In the genomic region with DNA sequence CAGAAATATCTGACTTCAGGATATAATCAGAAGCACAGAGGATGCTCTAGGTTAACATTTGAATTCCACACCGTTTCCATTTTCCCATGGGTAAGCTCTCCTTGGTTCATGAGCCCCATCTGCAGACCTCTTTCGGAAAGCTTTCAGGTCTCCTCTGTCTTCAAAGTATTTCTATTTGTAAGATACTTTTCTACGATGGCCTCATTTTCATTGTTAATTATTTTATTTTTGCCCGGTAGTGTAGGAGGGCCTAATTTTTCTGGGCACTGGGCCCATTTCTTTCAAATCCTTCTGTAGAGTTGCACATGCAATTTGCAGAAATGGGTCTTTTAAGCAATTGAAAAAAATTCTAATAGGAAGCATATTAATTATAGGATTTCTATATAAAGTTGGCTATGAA, we compare ENCODE assay signal across 22 cellular contexts. TPM values are rescaled to one million over a fixed set of nuclear protein-coding genes. Genes with fewer than 3 reads are reported as not detected.
DNase-seq lines count a peak whose midpoint lies in the region; ATAC-seq and TF ChIP-seq lines count a peak whose summit lies in the region.
"Had no signal": no experiment of that assay in that cellular context is flagged by ENCODE, and none has a peak within 500 bp of the region (broad histone marks: within the 10 kb centered on the region; RNA-seq: fewer than 3 reads in every experiment).

No MANE protein-coding gene starts in this region.

- peak; percentile 15; the same call in 1 of the 2 replicates for TF ChIP-seq CTCF in BE2C (IDR thresholded peaks at IDR 0.05; ENCODE audit: low read depth, low read length)
- no peak for TF ChIP-seq CTCF in fibroblast of the aortic adventitia (IDR thresholded peaks at IDR 0.05; ENCODE audit: insufficient read depth, low read length)

- DNase-seq in BE2C (no peak), fibroblast of the aortic adventitia (ENCODE audit: low read depth) (peak; percentile 12), 8988T (no peak)
- no peak for DNase-seq in stimulated activated CD4-positive, alpha-beta T cell treated with anti-CD3 and anti-CD28 coated beads, Interleukin-4, amount 100 ng/mL, for 4 hours
- DNase-seq: activated CD4-positive, alpha-beta T cell treated with anti-CD3 and anti-CD28 coated beads for 4 hours; activated CD8-positive, alpha-beta memory T cell treated with anti-CD3 and anti-CD28 coated beads for 24 hours; activated naive CD4-positive, alpha-beta T cell treated with anti-CD3 and anti-CD28 coated beads, Interleukin-2, amount 50 U/mL, for 16 hours; activated T-cell treated with anti-CD3 and anti-CD28 coated beads, Interleukin-2, amount 50 U/mL, for 24 hours; CD4-positive, CD25-positive, alpha-beta regulatory T cell; GOT3; KG1; mesendoderm; MM.1S; NCI-H187; NCI-H345; T-helper 17 cell; trophoblast cell had no signal

- H3K9me3 ChIP-seq in BE2C (no peaks in the 10 kb centered on the region), HUES48 (ENCODE audit: control insufficient read depth, insufficient read depth, low read length) (no peaks in the 10 kb centered on the region)

- ATAC-seq in SK-N-SH treated with all-trans-retinoic acid at 6 μM for 48 hours, result no peak
- ATAC-seq in GM21381 (IDR thresholded peaks at IDR 0.05; ENCODE audit: unreplicated experiment), result no peak
- ATAC-seq in HG03045 (IDR thresholded peaks at IDR 0.05; ENCODE audit: unreplicated experiment), result no peak
- ATAC-seq: left lobe of liver, T-helper 17 cell had no signal

- H3K4me3 ChIP-seq in BE2C (ENCODE audit: low read depth, low read length), result no peak overlapping the region
- no peak overlapping the region for H3K4me3 ChIP-seq in HUES48 (ENCODE audit: low read depth, low read length)
- no peak overlapping the region for H3K4me3 ChIP-seq in fibroblast of the aortic adventitia (ENCODE audit: low read depth, low read length)

- H3K9ac ChIP-seq in HUES48 (ENCODE audit: low read depth, low read length), result no peak overlapping the region

- H3K36me3 ChIP-seq in BE2C, result peaks cover 52% of the 10 kb centered on the region
- H3K36me3 ChIP-seq in HUES48 (ENCODE audit: control insufficient read depth, insufficient read depth, low read length), result peaks cover 92% of the 10 kb centered on the region

- no peaks in the 10 kb centered on the region for H3K27me3 ChIP-seq in BE2C
- H3K27me3 ChIP-seq in HUES48 (ENCODE audit: control insufficient read depth, insufficient read depth, low read length), result no peaks in the 10 kb centered on the region

- H3K27ac ChIP-seq in HUES48 (ENCODE audit: low read depth, low read length), result peak overlapping the region; percentile 14

- peaks cover 42% of the 10 kb centered on the region for H3K4me1 ChIP-seq in BE2C
- H3K4me1 ChIP-seq in HUES48 (ENCODE audit: control insufficient read depth, insufficient read depth, low read length), result peaks cover 45% of the 10 kb centered on the region

TF ChIP-seq in SK-N-SH treated with all-trans-retinoic acid at 6 μM for 48 hours, 23 proteins besides CTCF, POLR2A, EP300 and RAD21:
- TF ChIP-seq SNAI2 (CRISPR knock-in tag; IDR thresholded peaks at IDR 0.05) (no peak), ZFP3 (CRISPR knock-in tag; IDR thresholded peaks at IDR 0.05) (no peak), OSR1 (CRISPR knock-in tag; IDR thresholded peaks at IDR 0.05) (no peak), ESRRG (CRISPR knock-in tag; IDR thresholded peaks at IDR 0.05) (0 out of 2 replicates have a peak, but pooled peaks have one; percentile 17), ZC3H10 (CRISPR knock-in tag; IDR thresholded peaks at IDR 0.05) (no peak)
- TF ChIP-seq, protein P1, sequence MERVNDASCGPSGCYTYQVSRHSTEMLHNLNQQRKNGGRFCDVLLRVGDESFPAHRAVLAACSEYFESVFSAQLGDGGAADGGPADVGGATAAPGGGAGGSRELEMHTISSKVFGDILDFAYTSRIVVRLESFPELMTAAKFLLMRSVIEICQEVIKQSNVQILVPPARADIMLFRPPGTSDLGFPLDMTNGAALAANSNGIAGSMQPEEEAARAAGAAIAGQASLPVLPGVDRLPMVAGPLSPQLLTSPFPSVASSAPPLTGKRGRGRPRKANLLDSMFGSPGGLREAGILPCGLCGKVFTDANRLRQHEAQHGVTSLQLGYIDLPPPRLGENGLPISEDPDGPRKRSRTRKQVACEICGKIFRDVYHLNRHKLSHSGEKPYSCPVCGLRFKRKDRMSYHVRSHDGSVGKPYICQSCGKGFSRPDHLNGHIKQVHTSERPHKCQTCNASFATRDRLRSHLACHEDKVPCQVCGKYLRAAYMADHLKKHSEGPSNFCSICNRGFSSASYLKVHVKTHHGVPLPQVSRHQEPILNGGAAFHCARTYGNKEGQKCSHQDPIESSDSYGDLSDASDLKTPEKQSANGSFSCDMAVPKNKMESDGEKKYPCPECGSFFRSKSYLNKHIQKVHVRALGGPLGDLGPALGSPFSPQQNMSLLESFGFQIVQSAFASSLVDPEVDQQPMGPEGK (CRISPR knock-in tag; IDR thresholded peaks at IDR 0.05; ENCODE audit: borderline replicate concordance), result no peak
- TF ChIP-seq, protein P2, sequence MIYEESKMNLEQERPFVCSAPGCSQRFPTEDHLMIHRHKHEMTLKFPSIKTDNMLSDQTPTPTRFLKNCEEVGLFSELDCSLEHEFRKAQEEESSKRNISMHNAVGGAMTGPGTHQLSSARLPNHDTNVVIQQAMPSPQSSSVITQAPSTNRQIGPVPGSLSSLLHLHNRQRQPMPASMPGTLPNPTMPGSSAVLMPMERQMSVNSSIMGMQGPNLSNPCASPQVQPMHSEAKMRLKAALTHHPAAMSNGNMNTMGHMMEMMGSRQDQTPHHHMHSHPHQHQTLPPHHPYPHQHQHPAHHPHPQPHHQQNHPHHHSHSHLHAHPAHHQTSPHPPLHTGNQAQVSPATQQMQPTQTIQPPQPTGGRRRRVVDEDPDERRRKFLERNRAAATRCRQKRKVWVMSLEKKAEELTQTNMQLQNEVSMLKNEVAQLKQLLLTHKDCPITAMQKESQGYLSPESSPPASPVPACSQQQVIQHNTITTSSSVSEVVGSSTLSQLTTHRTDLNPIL (CRISPR knock-in tag; IDR thresholded peaks at IDR 0.05; ENCODE audit: low read depth), result no peak
- TF ChIP-seq, protein P3, sequence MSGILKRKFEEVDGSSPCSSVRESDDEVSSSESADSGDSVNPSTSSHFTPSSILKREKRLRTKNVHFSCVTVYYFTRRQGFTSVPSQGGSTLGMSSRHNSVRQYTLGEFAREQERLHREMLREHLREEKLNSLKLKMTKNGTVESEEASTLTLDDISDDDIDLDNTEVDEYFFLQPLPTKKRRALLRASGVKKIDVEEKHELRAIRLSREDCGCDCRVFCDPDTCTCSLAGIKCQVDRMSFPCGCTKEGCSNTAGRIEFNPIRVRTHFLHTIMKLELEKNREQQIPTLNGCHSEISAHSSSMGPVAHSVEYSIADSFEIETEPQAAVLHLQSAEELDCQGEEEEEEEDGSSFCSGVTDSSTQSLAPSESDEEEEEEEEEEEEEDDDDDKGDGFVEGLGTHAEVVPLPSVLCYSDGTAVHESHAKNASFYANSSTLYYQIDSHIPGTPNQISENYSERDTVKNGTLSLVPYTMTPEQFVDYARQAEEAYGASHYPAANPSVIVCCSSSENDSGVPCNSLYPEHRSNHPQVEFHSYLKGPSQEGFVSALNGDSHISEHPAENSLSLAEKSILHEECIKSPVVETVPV (CRISPR knock-in tag; IDR thresholded peaks at IDR 0.05), result no peak

RNA-seq across cellular contexts. Expression of a gene that starts 53.8 kb away (rescaled TPM):
- polyA plus RNA-seq in BE2C (2012; ENCODE audit: insufficient read depth, insufficient read length, low read depth), result 145 TPM
- total RNA-seq in fibroblast of the aortic adventitia (ENCODE audit: low replicate concordance), result 64.1 and 106 TPM in 2 replicates
